Comparison of ENCODE assay signal across 2 cellular contexts in genomic region chr19:1837222-1837565, GRCh38.
TF ChIP-seq lines count a peak whose summit lies in the region.

No MANE protein-coding gene starts in this region.

TF ChIP-seq in liver, 16 proteins besides CTCF, POLR2A, EP300 and RAD21:
- TF ChIP-seq GABPA (IDR thresholded peaks at IDR 0.05 in 1 of 2, conservative IDR thresholded peaks at IDR 0.05 in 1 of 2) (no peak), YY1 (IDR thresholded peaks at IDR 0.05) (no peak), SP1 (IDR thresholded peaks at IDR 0.05) (no peak), HNF4A (conservative IDR thresholded peaks at IDR 0.05) (no peak)

TF ChIP-seq in HepG2, 621 proteins besides CTCF, POLR2A, EP300 and RAD21:
- TF ChIP-seq ZNF260 (CRISPR knock-in tag; IDR thresholded peaks at IDR 0.05; ENCODE audit: borderline replicate concordance, low read depth) (no peak), MTF1 (CRISPR knock-in tag; IDR thresholded peaks at IDR 0.05) (no peak), TSC22D2 (CRISPR knock-in tag; IDR thresholded peaks at IDR 0.05; ENCODE audit: borderline replicate concordance) (no peak), ZNF224 (CRISPR knock-in tag; IDR thresholded peaks at IDR 0.05) (no peak), ZKSCAN8 (CRISPR knock-in tag; IDR thresholded peaks at IDR 0.05; ENCODE audit: borderline replicate concordance) (no peak)
